8 cellular contexts compared by ENCODE assay signal in the genomic region with DNA sequence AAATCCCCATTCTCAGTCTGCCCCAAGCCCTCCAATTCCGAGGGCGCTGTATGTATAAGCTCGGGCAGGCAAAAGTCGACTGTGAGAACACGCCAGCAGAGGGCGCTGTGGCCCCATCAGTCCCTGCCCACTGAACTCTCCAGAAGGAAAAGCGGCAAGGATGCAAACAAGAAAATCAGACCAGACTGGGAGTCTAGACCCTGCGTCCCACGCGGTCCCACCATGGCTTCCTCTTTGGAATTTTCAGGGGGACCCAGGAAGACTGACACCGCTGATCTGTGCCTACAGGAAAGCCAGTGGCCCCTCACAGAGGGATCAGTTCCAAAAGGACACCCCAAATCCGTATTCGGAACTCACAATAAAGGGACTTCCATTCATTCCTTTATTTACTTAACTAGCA.
DNase-seq lines count a peak whose midpoint lies in the region; ATAC-seq lines count a peak whose summit lies in the region.

No MANE protein-coding gene starts in this region.

- peak; percentile 76 for DNase-seq in activated gamma-delta T cell treated with Interleukin-2 at 50 U/mL for 16 hours
- DNase-seq in activated gamma-delta T cell (lab: John Stamatoyannopoulos, UW), result no peak
- peak; percentile 87 for DNase-seq in NCI-H2227 (lab: John Stamatoyannopoulos, UW; ENCODE audit: unreplicated experiment)
- DNase-seq in activated CD4-positive, CD25-positive, alpha-beta regulatory T cell treated with anti-CD3 and anti-CD28 coated beads, Interleukin-2, amount 50 U/mL, for 16 hours (ENCODE audit: low read depth, low spot score), result peak; percentile 42
- DNase-seq in central memory CD4-positive, alpha-beta T cell, result peak; percentile 48
- peak; percentile 72 for DNase-seq in kidney glomerular epithelial cell (lab: John Stamatoyannopoulos, UW)
- peak; percentile 56 to 67 (median 60) for DNase-seq in stimulated activated CD4-positive, alpha-beta T cell treated with anti-CD3 and anti-CD28 coated beads, Interleukin-1b, Interleukin-23, amount 100 ng/mL, for 24 hours (ENCODE audit: low read depth in 4 of 4, low spot score in 1 of 4)

- peak; percentile 83 for ATAC-seq in HG03066 (IDR thresholded peaks at IDR 0.05; ENCODE audit: low read depth, unreplicated experiment)
